Comparison of ENCODE assay signal across 38 cellular contexts in the genomic region with DNA sequence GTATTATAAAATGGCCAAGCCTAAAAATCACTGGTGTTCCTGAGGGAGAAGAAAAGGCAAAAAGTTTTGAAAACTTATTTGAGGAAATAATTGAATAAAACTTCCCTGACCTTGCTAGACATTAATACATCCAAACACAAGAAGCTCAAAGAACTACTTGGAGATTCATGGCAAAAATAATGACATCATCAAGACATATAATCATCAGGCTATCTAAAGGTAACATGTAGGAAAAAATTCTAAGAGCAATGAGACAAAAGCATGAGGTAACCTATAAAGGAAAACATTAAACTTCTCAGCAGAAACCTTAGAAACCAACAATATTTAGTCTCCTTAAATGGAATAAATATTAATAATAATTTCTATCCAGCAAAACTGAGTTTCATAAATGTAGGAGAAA.
"Had no signal": no experiment of that assay in that cellular context is flagged by ENCODE, and none has a peak within 500 bp of the region (broad histone marks: within the 10 kb centered on the region; RNA-seq: fewer than 3 reads in every experiment).

No MANE protein-coding gene starts in this region.

- H3K36me3 Mint-ChIP-seq: activated CD4-positive, alpha-beta memory T cell treated with anti-CD3 and anti-CD28 coated beads for 36 hours; activated naive CD4-positive, alpha-beta T cell treated with anti-CD3 and anti-CD28 coated beads, Interleukin-2, amount 50 U/mL, for 72 hours; activated naive CD8-positive, alpha-beta T cell treated with anti-CD3 and anti-CD28 coated beads for 36 hours; brain had no signal

- ATAC-seq: activated CD8-positive, alpha-beta T cell treated with anti-CD3 and anti-CD28 coated beads for 36 hours; activated naive CD4-positive, alpha-beta T cell treated with anti-CD3 and anti-CD28 coated beads, Interleukin-2, amount 50 U/mL, for 72 hours; activated T-cell treated with anti-CD3 and anti-CD28 coated beads, Interleukin-2, amount 50 U/mL, for 4 hours; activated T-cell treated with anti-CD3 and anti-CD28 coated beads, Interleukin-2, amount 50 U/mL, for 72 hours; activated T-helper 17 cell treated with anti-CD3 and anti-CD28 coated beads, Interleukin-2, amount 50 U/mL, for 72 hours had no signal

- H3K4me3 ChIP-seq: adrenal gland, cardiac muscle cell had no signal

- H3K4me1 ChIP-seq: adrenal gland had no signal

- H3K9me3 ChIP-seq: adrenal gland had no signal

- H3K27me3 Mint-ChIP-seq: activated B cell treated with CpG ODN at 0.5 μM for 24 hours; activated CD4-positive, alpha-beta memory T cell treated with anti-CD3 and anti-CD28 coated beads for 36 hours; activated CD4-positive, alpha-beta T cell treated with anti-CD3 and anti-CD28 coated beads, Interleukin-2, amount 10 ng/mL, durations not matched to agents 24 days and 14 days; activated CD8-positive, alpha-beta T cell treated with anti-CD3 and anti-CD28 coated beads for 36 hours; activated naive CD8-positive, alpha-beta T cell treated with anti-CD3 and anti-CD28 coated beads for 36 hours; activated T-helper 17 cell treated with anti-CD3 and anti-CD28 coated beads, Interleukin-2, amount 50 U/mL, for 72 hours; central memory CD8-positive, alpha-beta T cell had no signal

- H3K9me3 Mint-ChIP-seq: activated B cell treated with CpG ODN at 0.5 μM for 24 hours; activated CD4-positive, alpha-beta memory T cell treated with anti-CD3 and anti-CD28 coated beads for 36 hours; activated CD4-positive, alpha-beta T cell treated with anti-CD3 and anti-CD28 coated beads, Interleukin-2, amount 10 ng/mL, durations not matched to agents 24 days and 14 days; activated CD8-positive, alpha-beta T cell treated with anti-CD3 and anti-CD28 coated beads for 36 hours; activated naive CD4-positive, alpha-beta T cell treated with anti-CD3 and anti-CD28 coated beads for 36 hours; activated naive CD4-positive, alpha-beta T cell treated with anti-CD3 and anti-CD28 coated beads, Interleukin-2, amount 50 U/mL, for 72 hours; activated T-cell treated with anti-CD3 and anti-CD28 coated beads, Interleukin-2, amount 50 U/mL, for 4 hours; activated T-helper 1 cell treated with anti-CD3 and anti-CD28 coated beads, Interleukin-12 subunit alpha, Interleukin-12 subunit beta, Interleukin-2, Interleukin-4 antibody, amounts not matched to agents 30 ng/mL and 10 ng/mL and 1 ng/mL, durations not matched to agents 14 hours and 24 hours and 36 hours; activated T-helper 17 cell treated with anti-CD3 and anti-CD28 coated beads, Interleukin-2, amount 50 U/mL, for 72 hours; central memory CD8-positive, alpha-beta T cell had no signal

- H3K27me3 ChIP-seq: adrenal gland, cardiac muscle cell had no signal

- H3K27ac Mint-ChIP-seq: activated B cell treated with CpG ODN at 0.5 μM for 24 hours; activated CD4-positive, alpha-beta memory T cell treated with anti-CD3 and anti-CD28 coated beads for 36 hours; activated CD4-positive, alpha-beta T cell treated with anti-CD3 and anti-CD28 coated beads, Interleukin-2, amount 10 ng/mL, durations not matched to agents 24 days and 14 days; activated CD8-positive, alpha-beta T cell treated with anti-CD3 and anti-CD28 coated beads for 36 hours; activated naive CD4-positive, alpha-beta T cell treated with anti-CD3 and anti-CD28 coated beads for 36 hours; activated naive CD4-positive, alpha-beta T cell treated with anti-CD3 and anti-CD28 coated beads, Interleukin-2, amount 50 U/mL, for 72 hours; activated naive CD8-positive, alpha-beta T cell treated with anti-CD3 and anti-CD28 coated beads for 36 hours; activated T-cell treated with anti-CD3 and anti-CD28 coated beads, Interleukin-2, amount 50 U/mL, for 72 hours; activated T-helper 1 cell treated with anti-CD3 and anti-CD28 coated beads, Interleukin-12 subunit alpha, Interleukin-12 subunit beta, Interleukin-2, Interleukin-4 antibody, amounts not matched to agents 30 ng/mL and 10 ng/mL and 1 ng/mL, durations not matched to agents 14 hours and 24 hours and 36 hours; activated T-helper 17 cell treated with anti-CD3 and anti-CD28 coated beads, Interleukin-2, amount 50 U/mL, for 72 hours; brain; T-helper 1 cell treated with Interleukin-12 subunit alpha and Interleukin-12 subunit beta and Interleukin-4 antibody, amounts not matched to agents 30 μg/mL and 1 μg/mL, for 36 hours; T-helper 2 cell treated with Interferon-gamma antibody and Interleukin-4, amounts not matched to agents 5 μg/mL and 100 μg/mL, for 36 hours had no signal

- FAIRE-seq: bronchial epithelial cell, TTC549 had no signal

- H3K27ac ChIP-seq: adrenal gland, cardiac muscle cell, VCaP had no signal

- H3K4me3 Mint-ChIP-seq: activated B cell treated with CpG ODN at 0.5 μM for 24 hours; activated CD4-positive, alpha-beta memory T cell treated with anti-CD3 and anti-CD28 coated beads for 36 hours; activated CD4-positive, alpha-beta T cell treated with anti-CD3 and anti-CD28 coated beads, Interleukin-2, amount 10 ng/mL, durations not matched to agents 24 days and 14 days; activated CD8-positive, alpha-beta T cell treated with anti-CD3 and anti-CD28 coated beads for 36 hours; activated naive CD4-positive, alpha-beta T cell treated with anti-CD3 and anti-CD28 coated beads for 36 hours; activated naive CD8-positive, alpha-beta T cell treated with anti-CD3 and anti-CD28 coated beads for 36 hours; activated T-cell treated with anti-CD3 and anti-CD28 coated beads, Interleukin-2, amount 50 U/mL, for 4 hours; activated T-cell treated with anti-CD3 and anti-CD28 coated beads, Interleukin-2, amount 50 U/mL, for 72 hours; activated T-helper 1 cell treated with anti-CD3 and anti-CD28 coated beads, Interleukin-12 subunit alpha, Interleukin-12 subunit beta, Interleukin-2, Interleukin-4 antibody, amounts not matched to agents 30 ng/mL and 10 ng/mL and 1 ng/mL, durations not matched to agents 14 hours and 24 hours and 36 hours; activated T-helper 17 cell treated with anti-CD3 and anti-CD28 coated beads, Interleukin-2, amount 50 U/mL, for 72 hours; brain; central memory CD8-positive, alpha-beta T cell; T-helper 1 cell treated with Interleukin-12 subunit alpha and Interleukin-12 subunit beta and Interleukin-4 antibody, amounts not matched to agents 30 μg/mL and 1 μg/mL, for 36 hours; T-helper 2 cell treated with Interferon-gamma antibody and Interleukin-4, amounts not matched to agents 5 μg/mL and 100 μg/mL, for 36 hours had no signal

- DNase-seq: activated B cell treated with CpG ODN at 0.5 μM for 24 hours; activated CD4-positive, alpha-beta memory T cell treated with anti-CD3 and anti-CD28 coated beads for 36 hours; activated CD4-positive, alpha-beta T cell treated with anti-CD3 and anti-CD28 coated beads for 4 hours; activated CD4-positive, alpha-beta T cell treated with anti-CD3 and anti-CD28 coated beads, Interleukin-2, amount 10 ng/mL, durations not matched to agents 24 days and 14 days; activated CD4-positive, alpha-beta T cell treated with anti-CD3 and anti-CD28 coated beads, Interleukin-2, amount 50 U/mL, for 1 hour; activated CD4-positive, alpha-beta T cell treated with anti-CD3 and anti-CD28 coated beads, Interleukin-2, amount 50 U/mL, for 4 hours; activated CD4-positive, CD25-positive, alpha-beta regulatory T cell treated with anti-CD3 and anti-CD28 coated beads, Interleukin-2, amount 50 U/mL, for 72 hours; activated CD8-positive, alpha-beta memory T cell treated with anti-CD3 and anti-CD28 coated beads, Interleukin-2, amount 50 U/mL, for 4 hours; activated CD8-positive, alpha-beta T cell treated with anti-CD3 and anti-CD28 coated beads for 36 hours; activated effector memory CD4-positive, alpha-beta T cell treated with anti-CD3 and anti-CD28 coated beads, Interleukin-2, amount 50 U/mL, for 16 hours; activated gamma-delta T cell treated with Interleukin-2 at 50 U/mL for 16 hours; activated naive CD4-positive, alpha-beta T cell; activated naive CD4-positive, alpha-beta T cell treated with anti-CD3 and anti-CD28 coated beads for 36 hours; activated naive CD4-positive, alpha-beta T cell treated with anti-CD3 and anti-CD28 coated beads, Interleukin-2, amount 50 U/mL, for 16 hours; activated naive CD8-positive, alpha-beta T cell treated with anti-CD3 and anti-CD28 coated beads for 36 hours; activated T-cell treated with anti-CD3 and anti-CD28 coated beads for 4 hours; activated T-cell treated with anti-CD3 and anti-CD28 coated beads, Interleukin-2, amount 50 U/mL, for 1 hour; activated T-cell treated with anti-CD3 and anti-CD28 coated beads, Interleukin-2, amount 50 U/mL, for 4 hours; activated T-cell treated with anti-CD3 and anti-CD28 coated beads, Interleukin-2, amount 50 U/mL, for 72 hours; adrenal gland; amniotic stem cell; aorta; caudate nucleus; cerebellar nuclear complex; T-helper 1 cell; T-helper 2 cell; T-helper 9 cell had no signal

- H3K4me1 Mint-ChIP-seq: activated B cell treated with CpG ODN at 0.5 μM for 24 hours; activated CD4-positive, alpha-beta T cell treated with anti-CD3 and anti-CD28 coated beads, Interleukin-2, amount 10 ng/mL, durations not matched to agents 24 days and 14 days; activated naive CD8-positive, alpha-beta T cell treated with anti-CD3 and anti-CD28 coated beads for 36 hours; activated T-helper 17 cell treated with anti-CD3 and anti-CD28 coated beads, Interleukin-2, amount 50 U/mL, for 72 hours; brain; central memory CD8-positive, alpha-beta T cell had no signal

- H3K36me3 ChIP-seq: adrenal gland, cardiac muscle cell had no signal
